ENCODE assay signal across 32 cellular contexts in the genomic region with DNA sequence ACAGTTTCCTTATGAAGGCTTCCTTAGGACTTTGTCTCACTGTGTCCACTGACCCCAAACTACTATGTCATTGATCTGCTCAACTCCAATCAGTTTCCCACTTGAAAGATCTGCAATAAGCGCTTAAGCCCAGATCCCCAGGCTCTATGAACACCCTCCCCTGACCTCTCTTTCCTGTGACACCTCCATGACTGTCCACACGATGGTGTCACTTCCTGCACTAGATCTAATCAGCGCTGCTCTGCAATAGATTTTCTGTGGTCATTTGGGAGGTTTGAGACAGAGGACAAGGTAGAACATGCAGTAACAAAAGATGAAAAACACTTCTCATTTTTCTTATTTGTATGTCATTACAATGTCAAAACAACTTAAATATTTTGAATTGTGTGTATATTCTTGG.
A peak's percentile ranks its signal among the peaks of the same experiment; 100 is the strongest.
DNase-seq lines count a peak whose midpoint lies in the region; ATAC-seq and TF ChIP-seq lines count a peak whose summit lies in the region.
"Had no signal": no experiment of that assay in that cellular context is flagged by ENCODE, and none has a peak within 500 bp of the region (broad histone marks: within the 10 kb centered on the region; RNA-seq: fewer than 3 reads in every experiment).

No MANE protein-coding gene starts in this region.

- H3K27ac ChIP-seq in hepatocyte: peak overlapping the region; percentile 19
- no peak overlapping the region for H3K27ac ChIP-seq in osteoblast (ENCODE audit: low read depth, low read length)
- H3K27ac ChIP-seq: adrenal gland, body of pancreas, pancreas, thoracic aorta, uterus had no signal

- no peaks in the 10 kb centered on the region for H3K27me3 Mint-ChIP-seq in activated CD8-positive, alpha-beta memory T cell treated with anti-CD3 and anti-CD28 coated beads, Interleukin-2, amount 10 ng/mL, durations not matched to agents 7 days and 5 days
- H3K27me3 Mint-ChIP-seq: activated CD4-positive, alpha-beta memory T cell treated with anti-CD3 and anti-CD28 coated beads, Interleukin-2, amount 10 ng/mL, durations not matched to agents 7 days and 5 days; activated naive CD4-positive, alpha-beta T cell treated with anti-CD3 and anti-CD28 coated beads, Interleukin-2, amount 10 ng/mL, durations not matched to agents 7 days and 5 days; CD4-positive, CD25-positive, alpha-beta regulatory T cell; central memory CD8-positive, alpha-beta T cell; stimulated activated naive CD8-positive, alpha-beta T cell treated with anti-CD3 and anti-CD28 coated beads, Interleukin-15, Interleukin-2, amounts not matched to agents 100 ng/mL and 50 ng/mL, for 24 hours had no signal

- DNase-seq in activated CD8-positive, alpha-beta memory T cell treated with anti-CD3 and anti-CD28 coated beads, Interleukin-2, amount 10 ng/mL, durations not matched to agents 7 days and 5 days: no peak
- DNase-seq in activated CD8-positive, alpha-beta memory T cell treated with anti-CD3 and anti-CD28 coated beads, Interleukin-2, amount 50 U/mL, for 48 hours: no peak
- DNase-seq in RKO (ENCODE audit: low spot score) (peak; percentile 43), hepatocyte (ENCODE audit: low spot score) (no peak), NOMO-1 treated with dmso at 0.1 percent for 144 hours (lab: John Stamatoyannopoulos, UW; ENCODE audit: unreplicated experiment) (no peak), osteoblast (ENCODE audit: insufficient read length, low spot score, missing footprints) (no peak), GM03348 (ENCODE audit: low spot score) (no peak), MG63 (no peak)
- DNase-seq: activated CD4-positive, alpha-beta memory T cell treated with anti-CD3 and anti-CD28 coated beads, Interleukin-2, amount 10 ng/mL, durations not matched to agents 7 days and 5 days; activated CD4-positive, CD25-positive, alpha-beta regulatory T cell treated with anti-CD3 and anti-CD28 coated beads, Interleukin-2, amount 50 U/mL, for 72 hours; activated naive CD4-positive, alpha-beta T cell treated with anti-CD3 and anti-CD28 coated beads, Interleukin-2, amount 10 ng/mL, durations not matched to agents 7 days and 5 days; adrenal gland; AML-193; body of pancreas; Calu3; DND-41; HFFc6; left cardiac atrium; mucosa of descending colon; NCI-H1105 treated with DMSO at 0.1 percent for 48 hours; NCI-H2029 treated with DMSO at 0.1 percent for 48 hours; NCI-H526; pancreas; retina; SK-N-SH; uterus had no signal

- WGBS in hepatocyte (ENCODE audit: low lambda C conversion rate, missing lambda C conversion rate): 61% methylated on average over 3 of the region's 3 CpGs

- no peaks in the 10 kb centered on the region for H3K9me2 ChIP-seq in hepatocyte (replicated peaks; ENCODE audit: insufficient read depth)
- H3K9me2 ChIP-seq: SK-N-SH had no signal

- H3K4me1 ChIP-seq in hepatocyte (ENCODE audit: insufficient read depth) (no peaks in the 10 kb centered on the region), osteoblast (ENCODE audit: insufficient read depth, low read length) (no peaks in the 10 kb centered on the region)
- H3K4me1 ChIP-seq: adrenal gland, body of pancreas, pancreas, uterus had no signal

- H3K27me3 ChIP-seq in hepatocyte (no peaks in the 10 kb centered on the region), osteoblast (ENCODE audit: insufficient read depth, low read length) (no peaks in the 10 kb centered on the region), MG63 (no peaks in the 10 kb centered on the region)
- H3K27me3 ChIP-seq: adrenal gland, body of pancreas, pancreas, uterus had no signal

- ATAC-seq in activated CD8-positive, alpha-beta memory T cell treated with anti-CD3 and anti-CD28 coated beads, Interleukin-2, amount 10 ng/mL, durations not matched to agents 7 days and 5 days: peak; percentile 27
- ATAC-seq: body of pancreas, left cardiac atrium, mucosa of descending colon, pancreas had no signal

- H2AFZ ChIP-seq in hepatocyte (no peak overlapping the region), osteoblast (ENCODE audit: low read length) (no peak overlapping the region)

- H3K4me3 Mint-ChIP-seq in activated CD8-positive, alpha-beta memory T cell treated with anti-CD3 and anti-CD28 coated beads, Interleukin-2, amount 10 ng/mL, durations not matched to agents 7 days and 5 days: no peak overlapping the region
- H3K4me3 Mint-ChIP-seq: activated CD4-positive, alpha-beta memory T cell treated with anti-CD3 and anti-CD28 coated beads, Interleukin-2, amount 10 ng/mL, durations not matched to agents 7 days and 5 days; activated naive CD4-positive, alpha-beta T cell treated with anti-CD3 and anti-CD28 coated beads, Interleukin-2, amount 10 ng/mL, durations not matched to agents 7 days and 5 days; CD4-positive, CD25-positive, alpha-beta regulatory T cell; central memory CD8-positive, alpha-beta T cell; HFFc6; stimulated activated naive CD8-positive, alpha-beta T cell treated with anti-CD3 and anti-CD28 coated beads, Interleukin-15, Interleukin-2, amounts not matched to agents 100 ng/mL and 50 ng/mL, for 24 hours; T-helper 1 cell treated with Interleukin-12 subunit alpha and Interleukin-12 subunit beta and Interleukin-4 antibody, amounts not matched to agents 30 μg/mL and 1 μg/mL, for 36 hours had no signal

- no peaks in the 10 kb centered on the region for H4K20me1 ChIP-seq in hepatocyte (ENCODE audit: insufficient read depth, poor library complexity, severe bottlenecking)
- no peaks in the 10 kb centered on the region for H4K20me1 ChIP-seq in osteoblast (ENCODE audit: insufficient read depth, low read length)

- no peaks in the 10 kb centered on the region for H3K36me3 ChIP-seq in hepatocyte (replicated peaks; ENCODE audit: insufficient read depth, low read depth)
- no peaks in the 10 kb centered on the region for H3K36me3 ChIP-seq in osteoblast (ENCODE audit: insufficient read depth, low read length)
- no peaks in the 10 kb centered on the region for H3K36me3 ChIP-seq in MG63
- H3K36me3 ChIP-seq: adrenal gland, pancreas, thoracic aorta, uterus had no signal

- H3K79me2 ChIP-seq in hepatocyte (no peaks in the 10 kb centered on the region), osteoblast (ENCODE audit: insufficient read depth, low read length) (no peaks in the 10 kb centered on the region)

- H3K4me3 ChIP-seq in hepatocyte (no peak overlapping the region), osteoblast (ENCODE audit: insufficient read depth, low read length) (no peak overlapping the region), MG63 (no peak overlapping the region)
- H3K4me3 ChIP-seq: adrenal gland, body of pancreas, mucosa of descending colon, pancreas, smooth muscle cell, thoracic aorta, uterus had no signal

- no peak overlapping the region for H3K27ac Mint-ChIP-seq in activated CD8-positive, alpha-beta memory T cell treated with anti-CD3 and anti-CD28 coated beads, Interleukin-2, amount 10 ng/mL, durations not matched to agents 7 days and 5 days
- H3K27ac Mint-ChIP-seq: activated CD4-positive, alpha-beta memory T cell treated with anti-CD3 and anti-CD28 coated beads, Interleukin-2, amount 10 ng/mL, durations not matched to agents 7 days and 5 days; activated naive CD4-positive, alpha-beta T cell treated with anti-CD3 and anti-CD28 coated beads, Interleukin-2, amount 10 ng/mL, durations not matched to agents 7 days and 5 days; CD4-positive, CD25-positive, alpha-beta regulatory T cell; HFFc6; stimulated activated naive CD8-positive, alpha-beta T cell treated with anti-CD3 and anti-CD28 coated beads, Interleukin-15, Interleukin-2, amounts not matched to agents 100 ng/mL and 50 ng/mL, for 24 hours; T-helper 1 cell treated with Interleukin-12 subunit alpha and Interleukin-12 subunit beta and Interleukin-4 antibody, amounts not matched to agents 30 μg/mL and 1 μg/mL, for 36 hours had no signal

- no peaks in the 10 kb centered on the region for H3K9me3 ChIP-seq in hepatocyte (ENCODE audit: low read depth)
- H3K9me3 ChIP-seq in osteoblast (ENCODE audit: low read depth, low read length): no peaks in the 10 kb centered on the region
- no peaks in the 10 kb centered on the region for H3K9me3 ChIP-seq in MG63
- H3K9me3 ChIP-seq: adrenal gland, body of pancreas, mucosa of descending colon, pancreas, SK-N-SH, thoracic aorta, uterus had no signal

- CTCF ChIA-PET in activated CD8-positive, alpha-beta memory T cell treated with anti-CD3 and anti-CD28 coated beads, Interleukin-2, amount 10 ng/mL, durations not matched to agents 7 days and 5 days (lab: Charles Lee): no interaction called here

- H3K36me3 Mint-ChIP-seq in activated CD8-positive, alpha-beta memory T cell treated with anti-CD3 and anti-CD28 coated beads, Interleukin-2, amount 10 ng/mL, durations not matched to agents 7 days and 5 days: no peaks in the 10 kb centered on the region
- H3K36me3 Mint-ChIP-seq: activated naive CD4-positive, alpha-beta T cell treated with anti-CD3 and anti-CD28 coated beads, Interleukin-2, amount 10 ng/mL, durations not matched to agents 7 days and 5 days; CD4-positive, CD25-positive, alpha-beta regulatory T cell had no signal

- no peaks in the 10 kb centered on the region for H3K9me3 Mint-ChIP-seq in activated CD8-positive, alpha-beta memory T cell treated with anti-CD3 and anti-CD28 coated beads, Interleukin-2, amount 10 ng/mL, durations not matched to agents 7 days and 5 days (ENCODE audit: low read depth)
- H3K9me3 Mint-ChIP-seq: activated CD4-positive, alpha-beta memory T cell treated with anti-CD3 and anti-CD28 coated beads, Interleukin-2, amount 10 ng/mL, durations not matched to agents 7 days and 5 days; T-helper 1 cell treated with Interleukin-12 subunit alpha and Interleukin-12 subunit beta and Interleukin-4 antibody, amounts not matched to agents 30 μg/mL and 1 μg/mL, for 36 hours had no signal

- H3K4me1 Mint-ChIP-seq in activated CD8-positive, alpha-beta memory T cell treated with anti-CD3 and anti-CD28 coated beads, Interleukin-2, amount 10 ng/mL, durations not matched to agents 7 days and 5 days: peaks cover 3% of the 10 kb centered on the region
- H3K4me1 Mint-ChIP-seq: activated CD4-positive, alpha-beta memory T cell treated with anti-CD3 and anti-CD28 coated beads, Interleukin-2, amount 10 ng/mL, durations not matched to agents 7 days and 5 days; activated naive CD4-positive, alpha-beta T cell treated with anti-CD3 and anti-CD28 coated beads, Interleukin-2, amount 10 ng/mL, durations not matched to agents 7 days and 5 days; central memory CD8-positive, alpha-beta T cell had no signal

- no peak overlapping the region for H3K4me2 ChIP-seq in hepatocyte
- no peak overlapping the region for H3K4me2 ChIP-seq in osteoblast (ENCODE audit: insufficient read depth, low read length)
- H3K4me2 ChIP-seq: SK-N-SH, smooth muscle cell had no signal

- TF ChIP-seq CTCF in hepatocyte (IDR thresholded peaks at IDR 0.05; ENCODE audit: poor library complexity): no peak
- TF ChIP-seq CTCF in osteoblast (IDR thresholded peaks at IDR 0.05; ENCODE audit: extremely low read depth, low read depth, low read length): no peak
